10 cellular contexts compared by ENCODE assay signal in the genomic region with DNA sequence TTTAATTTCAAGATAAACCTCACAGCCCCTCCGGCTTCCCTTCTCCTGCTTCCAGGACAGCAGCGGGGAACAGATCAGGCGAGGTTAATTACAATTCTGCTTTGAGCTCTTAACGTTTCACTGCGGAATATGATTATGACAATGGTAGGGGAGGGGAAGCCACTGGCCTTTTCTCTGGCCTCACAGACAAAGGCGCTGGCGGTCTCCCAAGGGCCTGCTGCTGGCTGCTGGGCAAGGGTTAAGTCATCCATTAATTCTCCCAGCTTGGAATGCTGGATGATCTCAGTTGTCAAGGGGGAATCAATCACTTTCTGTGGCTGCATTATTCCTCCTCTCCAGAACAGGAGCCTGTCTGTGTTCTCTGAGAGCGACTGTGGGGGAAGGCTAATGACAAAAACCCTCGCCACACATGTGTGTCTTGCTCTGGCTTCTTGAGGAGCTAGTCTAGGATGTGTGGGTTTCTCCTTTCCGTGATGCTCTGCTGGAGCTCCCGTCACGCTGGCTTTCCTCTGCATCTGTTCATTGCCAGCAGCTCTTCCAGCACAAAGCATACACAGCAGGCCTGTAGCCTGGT.
A peak's percentile ranks its signal among the peaks of the same experiment; 100 is the strongest.
DNase-seq lines count a peak whose midpoint lies in the region; ATAC-seq and TF ChIP-seq lines count a peak whose summit lies in the region.
"Had no signal": no experiment of that assay in that cellular context is flagged by ENCODE, and none has a peak within 500 bp of the region (broad histone marks: within the 10 kb centered on the region; RNA-seq: fewer than 3 reads in every experiment).

No MANE protein-coding gene starts in this region.

- peaks cover 0 to 37% (median 11%) of the 10 kb centered on the region in 12 donors for H3K4me1 ChIP-seq in heart left ventricle
- peaks cover 0 to 12% of the 10 kb centered on the region in 2 donors for H3K4me1 ChIP-seq in right atrium auricular region
- peaks cover 31% of the 10 kb centered on the region for H3K4me1 ChIP-seq in vagina
- H3K4me1 ChIP-seq in mesendoderm (ENCODE audit: control insufficient read depth, low read depth, low read length), result no peaks in the 10 kb centered on the region

- H2BK120ac ChIP-seq in mesendoderm (ENCODE audit: low read depth, low read length), result no peak overlapping the region

- H2AK5ac ChIP-seq in mesendoderm (ENCODE audit: low read length), result no peak overlapping the region

- peak in 3 of 5 donors; percentile 35 to 77 (median 62) for DNase-seq in heart left ventricle
- no peak for DNase-seq in right atrium auricular region (ENCODE audit: low spot score)
- peak; percentile 87 for DNase-seq in amniotic epithelial cell (ENCODE audit: low read depth)
- DNase-seq in lung microvascular endothelial cell (ENCODE audit: low read depth in 2 of 2), result peak; percentile 56 to 89
- DNase-seq in vagina (ENCODE audit: extremely low spot score in 2 of 2), result no peak
- DNase-seq in mesendoderm, result no peak
- no peak for DNase-seq in activated naive CD4-positive, alpha-beta T cell (lab: John Stamatoyannopoulos, UW)
- DNase-seq: NCI-H2107 had no signal

- no peak overlapping the region for H2BK15ac ChIP-seq in mesendoderm (replicated peaks; ENCODE audit: low read depth)

- intact Hi-C loops in heart left ventricle (cut with DNase I), result no loop called here
- intact Hi-C loops in vagina (cut with DNase I), result no loop called here

- H3K27ac ChIP-seq in heart left ventricle, result peak overlapping the region in 3 of 12 donors; percentile 11 to 32 (median 22)
- H3K27ac ChIP-seq in right atrium auricular region, result no peak overlapping the region
- H3K27ac ChIP-seq in vagina, result peak overlapping the region; percentile 18
- H3K27ac ChIP-seq in mesendoderm (ENCODE audit: low read depth, low read length), result no peak overlapping the region

- H3K4ac ChIP-seq in mesendoderm (ENCODE audit: low read depth, low read length), result no peak overlapping the region

- no peak overlapping the region for H3K23ac ChIP-seq in mesendoderm (ENCODE audit: low read length)

- H3K36me3 ChIP-seq in heart left ventricle (peaks cover 0 to 80% (median 35%) of the 10 kb centered on the region in 9 donors), right atrium auricular region (peaks cover 9% of the 10 kb centered on the region), vagina (peaks cover 0 to 22% of the 10 kb centered on the region in 2 donors), mesendoderm (ENCODE audit: control insufficient read depth, insufficient read depth, low read length) (peaks cover 4% of the 10 kb centered on the region)

- H3K27me3 ChIP-seq in heart left ventricle (no peaks in the 10 kb centered on the region), right atrium auricular region (no peaks in the 10 kb centered on the region), vagina (no peaks in the 10 kb centered on the region), mesendoderm (ENCODE audit: insufficient read depth, low read length, poor library complexity) (no peaks in the 10 kb centered on the region)

- no peak overlapping the region for H4K5ac ChIP-seq in mesendoderm (ENCODE audit: low read length)

- H2BK5ac ChIP-seq in mesendoderm (ENCODE audit: low read length), result no peak overlapping the region

- H3K18ac ChIP-seq in mesendoderm (ENCODE audit: low read length), result no peak overlapping the region

- no peaks in the 10 kb centered on the region for H3K79me2 ChIP-seq in mesendoderm (ENCODE audit: control insufficient read depth, insufficient read depth, low read length)

- TF ChIP-seq CTCF in heart left ventricle (IDR thresholded peaks at IDR 0.05), result no peak
- TF ChIP-seq CTCF in right atrium auricular region (IDR thresholded peaks at IDR 0.05), result no peak
- TF ChIP-seq CTCF in vagina (IDR thresholded peaks at IDR 0.05), result no peak

- H3K4me2 ChIP-seq in mesendoderm (ENCODE audit: low read length), result no peak overlapping the region

- ATAC-seq in heart left ventricle (peak in 2 of 4 donors; percentile 27 to 54), GM18907 (IDR thresholded peaks at IDR 0.05; ENCODE audit: unreplicated experiment) (no peak)

- H3K4me3 ChIP-seq in heart left ventricle (no peak overlapping the region), right atrium auricular region (no peak overlapping the region), vagina (no peak overlapping the region), mesendoderm (ENCODE audit: low read length) (no peak overlapping the region)
- H3K4me3 ChIP-seq: lung had no signal

- TF ChIP-seq POLR2A in heart left ventricle (IDR thresholded peaks at IDR 0.05) (no peak), vagina (IDR thresholded peaks at IDR 0.05) (no peak)

- no peak overlapping the region for H3K56ac ChIP-seq in mesendoderm (ENCODE audit: low read length)

- no peak overlapping the region for H4K8ac ChIP-seq in mesendoderm (ENCODE audit: low read depth, low read length)

- no peak overlapping the region for H3K9ac ChIP-seq in mesendoderm (ENCODE audit: low read length)

- H3K9me3 ChIP-seq in heart left ventricle, result no peaks in the 10 kb centered on the region
- H3K9me3 ChIP-seq in right atrium auricular region, result no peaks in the 10 kb centered on the region
- H3K9me3 ChIP-seq in vagina, result no peaks in the 10 kb centered on the region

- peaks cover 2% of the 10 kb centered on the region for H3K79me1 ChIP-seq in mesendoderm (ENCODE audit: low read length)

- 57 to 65% (median 63%) methylated on average over 12 of the region's 12 CpGs for WGBS in heart left ventricle, 4 donors
- whole genome bisulfite sequencing in mesendoderm (ENCODE audit: extremely low coverage, insufficient coverage, low lambda C conversion rate), result no CpG with 5 or more reads among the region's 12 CpGs

Comparison
In these comparisons a context has a peak if more than half of its experiments do, and no peak if none do; other contexts are left out.
1. DNase-seq: peak in heart left ventricle (3 of 5), amniotic epithelial cell (single experiment) and lung microvascular endothelial cell (2 of 2); none in right atrium auricular region (single experiment), vagina (0 of 2), mesendoderm (single experiment) and activated naive CD4-positive, alpha-beta T cell (0 of 4).